ENCODE assay signal across 35 cellular contexts in genomic region chr19:41510484-41510883, GRCh38.
"Had no signal": no experiment of that assay in that cellular context is flagged by ENCODE, and none has a peak within 500 bp of the region (broad histone marks: within the 10 kb centered on the region; RNA-seq: fewer than 3 reads in every experiment).

No MANE protein-coding gene starts in this region.

- H3K9me3 ChIP-seq: MG63 had no signal

- DNase-seq: Karpas-422, Kasumi-1, MG63, MM.1S, MV-4-11, NCI-H1048, NCI-H1092, NCI-H1092 treated with DMSO at 0.1 percent for 48 hours, NCI-H1105, NCI-H1105 treated with DMSO at 0.1 percent for 48 hours, NCI-H1417, NCI-H1417 treated with DMSO at 0.1 percent for 48 hours, NCI-H1436, NCI-H1436 treated with DMSO at 0.1 percent for 48 hours, NCI-H146, NCI-H1694, NCI-H1694 treated with DMSO at 0.1 percent for 48 hours, NCI-H187, NCI-H187 treated with DMSO at 0.1 percent for 48 hours, NCI-H1930, NCI-H2029, NCI-H2029 treated with DMSO at 0.1 percent for 48 hours, NCI-H2081, NCI-H2081 treated with DMSO at 0.1 percent for 48 hours, NCI-H2107, NCI-H2171, NCI-H2171 treated with DMSO at 0.1 percent for 48 hours, NCI-H226, NCI-H345, NCI-H446, NCI-H446 treated with DMSO at 0.1 percent for 48 hours, NCI-H510A, NCI-H510A treated with DMSO at 0.1 percent for 48 hours, NCI-H524, NCI-H524 treated with DMSO at 0.1 percent for 48 hours had no signal

- H3K4me3 ChIP-seq: MG63 had no signal

- H3K36me3 ChIP-seq: MG63 had no signal
